Comparison of ENCODE assay signal across 1 cellular context in the genomic region with DNA sequence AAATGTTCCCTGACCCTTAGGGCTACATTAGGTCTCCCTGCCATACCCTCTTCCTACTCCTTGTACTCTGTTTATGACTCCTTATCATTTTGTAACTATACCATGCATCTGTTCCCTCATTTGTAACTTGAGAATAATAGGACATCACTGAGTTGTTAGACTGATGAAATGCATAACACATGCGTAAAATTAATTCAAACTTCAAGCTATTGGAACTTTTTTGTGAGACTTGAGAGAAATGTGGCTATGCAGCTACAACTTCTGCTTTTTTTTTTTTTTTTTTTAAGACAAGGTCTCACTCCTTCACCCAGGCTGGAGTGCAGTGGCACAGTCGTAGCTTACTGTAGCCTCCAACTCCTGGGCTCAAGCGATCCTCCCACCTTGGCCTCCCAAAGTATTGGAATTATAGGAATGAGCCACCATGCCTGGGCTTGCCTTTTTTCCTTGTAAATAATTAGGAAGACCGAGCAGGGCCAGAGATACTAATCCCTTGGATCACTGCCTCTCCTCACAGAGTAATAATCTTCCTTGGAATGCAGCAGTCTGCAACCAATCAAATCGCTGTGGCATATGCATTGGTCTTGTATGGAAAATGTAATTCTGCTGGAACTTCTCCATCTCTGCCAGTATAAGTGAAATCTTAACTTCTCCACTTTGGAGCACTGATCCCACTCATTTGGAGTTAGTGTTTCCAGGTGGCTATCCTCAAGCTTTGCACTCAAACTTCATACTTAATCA.
TF ChIP-seq lines count a peak whose summit lies in the region.

No MANE protein-coding gene starts in this region.

TF ChIP-seq in HepG2, 621 proteins besides CTCF, POLR2A, EP300 and RAD21:
- TF ChIP-seq ZNF17 (CRISPR knock-in tag; IDR thresholded peaks at IDR 0.05) (no peak), PHB2 (IDR thresholded peaks at IDR 0.05; ENCODE audit: partially characterized antibody) (no peak), LCORL (IDR thresholded peaks at IDR 0.05) (no peak), LCORL (CRISPR knock-in tag; IDR thresholded peaks at IDR 0.05) (no peak), NR1H2 (CRISPR knock-in tag; IDR thresholded peaks at IDR 0.05; ENCODE audit: borderline replicate concordance, low read depth) (no peak)
- TF ChIP-seq, protein P1, sequence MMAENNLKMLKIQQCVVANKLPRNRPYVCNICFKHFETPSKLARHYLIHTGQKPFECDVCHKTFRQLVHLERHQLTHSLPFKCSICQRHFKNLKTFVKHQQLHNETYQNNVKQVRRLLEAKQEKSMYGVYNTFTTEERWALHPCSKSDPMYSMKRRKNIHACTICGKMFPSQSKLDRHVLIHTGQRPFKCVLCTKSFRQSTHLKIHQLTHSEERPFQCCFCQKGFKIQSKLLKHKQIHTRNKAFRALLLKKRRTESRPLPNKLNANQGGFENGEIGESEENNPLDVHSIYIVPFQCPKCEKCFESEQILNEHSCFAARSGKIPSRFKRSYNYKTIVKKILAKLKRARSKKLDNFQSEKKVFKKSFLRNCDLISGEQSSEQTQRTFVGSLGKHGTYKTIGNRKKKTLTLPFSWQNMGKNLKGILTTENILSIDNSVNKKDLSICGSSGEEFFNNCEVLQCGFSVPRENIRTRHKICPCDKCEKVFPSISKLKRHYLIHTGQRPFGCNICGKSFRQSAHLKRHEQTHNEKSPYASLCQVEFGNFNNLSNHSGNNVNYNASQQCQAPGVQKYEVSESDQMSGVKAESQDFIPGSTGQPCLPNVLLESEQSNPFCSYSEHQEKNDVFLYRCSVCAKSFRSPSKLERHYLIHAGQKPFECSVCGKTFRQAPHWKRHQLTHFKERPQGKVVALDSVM (CRISPR knock-in tag; IDR thresholded peaks at IDR 0.05): peak; percentile 71
